Comparison of ENCODE assay signal across 17 cellular contexts in the genomic region with DNA sequence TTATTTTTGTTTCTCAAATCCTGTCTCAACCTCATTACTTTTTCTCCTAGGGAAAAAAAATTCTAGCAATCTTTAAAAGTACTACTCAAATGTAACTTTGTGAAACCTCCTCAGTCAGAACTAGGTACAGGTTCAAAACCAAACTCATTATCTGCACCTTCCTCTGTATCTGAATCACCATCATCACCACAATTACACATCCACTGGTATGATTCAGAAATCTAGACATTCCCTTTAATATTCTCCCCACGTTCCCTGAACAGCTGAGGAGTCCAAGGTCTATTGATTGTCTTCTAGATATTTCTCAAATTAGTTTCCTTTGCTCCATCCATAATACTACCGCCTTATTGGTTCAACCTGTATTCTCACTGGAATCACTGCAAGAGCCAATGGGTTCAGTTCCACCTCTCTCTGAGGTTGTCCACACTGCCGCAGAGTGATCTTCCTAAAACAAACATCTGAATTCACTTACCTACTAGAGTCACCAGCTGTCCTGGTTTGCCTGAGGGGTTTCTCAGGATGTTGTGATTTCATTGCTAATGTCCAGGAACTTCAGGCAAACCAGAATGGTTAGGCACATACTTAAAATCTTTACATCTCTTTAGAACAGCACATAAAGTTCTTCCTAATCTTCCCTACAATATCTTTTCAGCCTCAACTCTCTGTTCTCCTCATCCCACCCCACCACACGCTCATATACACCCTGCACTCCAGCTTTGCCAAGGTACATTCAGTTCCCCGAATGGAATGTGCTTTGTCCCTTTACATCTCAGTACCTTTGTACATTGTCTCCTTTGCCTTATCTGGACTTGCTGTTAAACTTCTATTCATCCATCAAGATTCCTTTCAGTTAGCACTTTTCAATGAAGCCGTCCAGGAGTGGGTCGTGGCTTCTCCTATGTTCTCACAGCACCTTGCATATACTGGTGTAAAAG. TPM values are rescaled to one million over a fixed set of nuclear protein-coding genes. Genes with fewer than 3 reads are reported as not detected.
DNase-seq lines count a peak whose midpoint lies in the region; ATAC-seq and TF ChIP-seq lines count a peak whose summit lies in the region.
"Had no signal": no experiment of that assay in that cellular context is flagged by ENCODE, and none has a peak within 500 bp of the region (broad histone marks: within the 10 kb centered on the region; RNA-seq: fewer than 3 reads in every experiment).

No MANE protein-coding gene starts in this region.

- H3K27ac ChIP-seq in upper lobe of right lung = no peak overlapping the region
- H3K27ac ChIP-seq in OCI-LY7 (ENCODE audit: low read depth, low read length, poor library complexity, severe bottlenecking) = no peak overlapping the region
- H3K27ac ChIP-seq: 22Rv1 had no signal

- TF ChIP-seq CTCF in epithelial cell of esophagus (IDR thresholded peaks at IDR 0.05; ENCODE audit: insufficient read depth, low read depth, low read length, missing control alignments) (no peak), upper lobe of right lung (IDR thresholded peaks at IDR 0.05) (no peak), OCI-LY7 (conservative IDR thresholded peaks at IDR 0.05; ENCODE audit: low read length) (no peak)

- no peak overlapping the region for H2AFZ ChIP-seq in OCI-LY7 (ENCODE audit: low read length)

- no peaks in the 10 kb centered on the region for H3K4me1 ChIP-seq in upper lobe of right lung
- H3K4me1 ChIP-seq in OCI-LY7 (ENCODE audit: insufficient read depth, low read length, poor library complexity, severe bottlenecking) = no peaks in the 10 kb centered on the region
- H3K4me1 ChIP-seq: Caco-2 had no signal

- H3K9me3 Mint-ChIP-seq in activated T-helper 17 cell treated with anti-CD3 and anti-CD28 coated beads, Interleukin-2, amount 50 U/mL, for 72 hours = no peaks in the 10 kb centered on the region
- H3K9me3 Mint-ChIP-seq: CD8-positive, alpha-beta memory T cell had no signal

- H3K4me3 ChIP-seq in epithelial cell of esophagus (ENCODE audit: low read length) (no peak overlapping the region), upper lobe of right lung (no peak overlapping the region), OCI-LY7 (ENCODE audit: low read depth, low read length, poor library complexity, severe bottlenecking) (no peak overlapping the region)

- no peaks in the 10 kb centered on the region for H3K9me2 ChIP-seq in OCI-LY7 (ENCODE audit: insufficient read depth, low read length)

- no peaks in the 10 kb centered on the region for H3K36me3 ChIP-seq in upper lobe of right lung
- no peaks in the 10 kb centered on the region for H3K36me3 ChIP-seq in OCI-LY7 (ENCODE audit: insufficient read depth, low read length)

- H3K9me3 ChIP-seq in upper lobe of right lung = no peaks in the 10 kb centered on the region
- no peaks in the 10 kb centered on the region for H3K9me3 ChIP-seq in OCI-LY7 (ENCODE audit: low read length)
- H3K9me3 ChIP-seq: Caco-2 had no signal

- H3K4me3 Mint-ChIP-seq in activated T-helper 17 cell treated with anti-CD3 and anti-CD28 coated beads, Interleukin-2, amount 50 U/mL, for 72 hours = no peak overlapping the region
- H3K4me3 Mint-ChIP-seq: CD14-positive monocyte; CD8-positive, alpha-beta memory T cell had no signal

- intact Hi-C loops in upper lobe of right lung (cut with DNase I) (no loop called here), OCI-LY7 (cut with micrococcal nuclease; ENCODE audit: unreplicated experiment) (no loop called here)

- peak; percentile 0 for DNase-seq in NCI-H2227 treated with DMSO at 0.1 percent for 48 hours (lab: John Stamatoyannopoulos, UW)
- DNase-seq in NCI-H2227 (lab: John Stamatoyannopoulos, UW; ENCODE audit: unreplicated experiment) = no peak
- DNase-seq in epithelial cell of esophagus (ENCODE audit: low read depth) = peak; percentile 40
- no peak for DNase-seq in upper lobe of right lung
- no peak for DNase-seq in OCI-LY7 (ENCODE audit: low spot score)
- no peak for DNase-seq in iPS-NIHi11 (ENCODE audit: low spot score)
- DNase-seq in GM03348 (ENCODE audit: low spot score) = no peak
- DNase-seq: Caco-2; CD8-positive, alpha-beta memory T cell; DND-41; GDM1 had no signal

- BruUV-seq in OCI-LY7 (replicated peaks; lab: Mats Ljungman, UMichigan) = no TSS peak

- no peaks in the 10 kb centered on the region for H3K36me3 Mint-ChIP-seq in activated T-helper 17 cell treated with anti-CD3 and anti-CD28 coated beads, Interleukin-2, amount 50 U/mL, for 72 hours (ENCODE audit: low read depth)
- H3K36me3 Mint-ChIP-seq: CD14-positive monocyte; CD8-positive, alpha-beta memory T cell had no signal

- CTCF ChIA-PET in OCI-LY7 (lab: Charles Lee; ENCODE audit: unreplicated experiment) = no interaction called here

- H3K27me3 Mint-ChIP-seq in activated T-helper 17 cell treated with anti-CD3 and anti-CD28 coated beads, Interleukin-2, amount 50 U/mL, for 72 hours = peaks cover 22% of the 10 kb centered on the region

- POLR2A ChIA-PET in OCI-LY7 (lab: Charles Lee) = no interaction called here

- no peaks in the 10 kb centered on the region for H4K20me1 ChIP-seq in OCI-LY7 (ENCODE audit: insufficient read depth, low read length)

- H3K27me3 ChIP-seq in upper lobe of right lung = no peaks in the 10 kb centered on the region

- no peak overlapping the region for H3K4me2 ChIP-seq in OCI-LY7 (ENCODE audit: low read length)

- no peaks in the 10 kb centered on the region for H3K79me2 ChIP-seq in OCI-LY7 (ENCODE audit: insufficient read depth, low read depth, low read length)

- no peaks in the 10 kb centered on the region for H3K4me1 Mint-ChIP-seq in activated T-helper 17 cell treated with anti-CD3 and anti-CD28 coated beads, Interleukin-2, amount 50 U/mL, for 72 hours
- H3K4me1 Mint-ChIP-seq: CD14-positive monocyte; CD8-positive, alpha-beta memory T cell had no signal

- H3K27ac Mint-ChIP-seq in activated T-helper 17 cell treated with anti-CD3 and anti-CD28 coated beads, Interleukin-2, amount 50 U/mL, for 72 hours = no peak overlapping the region
- H3K27ac Mint-ChIP-seq: CD14-positive monocyte had no signal

- ATAC-seq in activated T-helper 17 cell treated with anti-CD3 and anti-CD28 coated beads, Interleukin-2, amount 50 U/mL, for 72 hours (replicated peaks) = peak; percentile 45
- peak; percentile 65 for ATAC-seq in upper lobe of right lung
- ATAC-seq: HCT116, HepG2 had no signal

RNA-seq across cellular contexts. Expression of a gene that starts 24.2 kb away (rescaled TPM):
- total RNA-seq in activated T-helper 17 cell treated with anti-CD3 and anti-CD28 coated beads, Interleukin-2, amount 50 U/mL, for 72 hours = 1 to 10 TPM; 2.7 to 3.3 TPM
- total RNA-seq in upper lobe of right lung (248 TPM), OCI-LY7 (2022) (0.70 and 2.5 TPM in 2 replicates)
- 0.44 and 0.51 TPM in 2 replicates for total RNA-seq in OCI-LY7 (2014; rRNA removed; shearing (Covaris generic))
- total RNA-seq: A673 had no signal

Comparison
In these comparisons a context has a peak if more than half of its experiments do, and no peak if none do; other contexts are left out.
1. DNase-seq: peak in NCI-H2227 treated with DMSO at 0.1 percent for 48 hours (single experiment) and epithelial cell of esophagus (single experiment); none in NCI-H2227 (single experiment), upper lobe of right lung (single experiment), OCI-LY7 (single experiment), iPS-NIHi11 (single experiment) and GM03348 (single experiment).
2. RNA of a gene that starts 24.2 kb away (total RNA-seq): 248 TPM in upper lobe of right lung (single experiment); 2.7 to 3.3 TPM in activated T-helper 17 cell treated with anti-CD3 and anti-CD28 coated beads, Interleukin-2, amount 50 U/mL, for 72 hours and 0.44 to 2.5 TPM in OCI-LY7; every median in the first group is over 10 times any median in the second.